ENCODE assay signal across 9 cellular contexts in genomic region chr11:123559418-123559817, GRCh38.
A peak's percentile ranks its signal among the peaks of the same experiment; 100 is the strongest.
DNase-seq lines count a peak whose midpoint lies in the region; ATAC-seq and TF ChIP-seq lines count a peak whose summit lies in the region.
"Had no signal": no experiment of that assay in that cellular context is flagged by ENCODE, and none has a peak within 500 bp of the region (broad histone marks: within the 10 kb centered on the region; RNA-seq: fewer than 3 reads in every experiment).

No MANE protein-coding gene starts in this region.

- peaks cover 61% of the 10 kb centered on the region for H3K4me1 Mint-ChIP-seq in HFFc6 (ENCODE audit: low read depth)
- peaks cover 14% of the 10 kb centered on the region for H3K4me1 Mint-ChIP-seq in chondrocyte (ENCODE audit: low read depth)
- peaks cover 8 to 16% (median 12%) of the 10 kb centered on the region in 4 donors for H3K4me1 Mint-ChIP-seq in naive thymus-derived CD8-positive, alpha-beta T cell

- H3K36me3 Mint-ChIP-seq in HFFc6 (ENCODE audit: low read depth) = 0 out of 2 replicates have a peak, but pooled peaks cover 4% of the 10 kb centered on the region
- H3K36me3 Mint-ChIP-seq in chondrocyte (ENCODE audit: low read depth) = no peaks in the 10 kb centered on the region
- no peaks in the 10 kb centered on the region for H3K36me3 Mint-ChIP-seq in naive thymus-derived CD8-positive, alpha-beta T cell

- H3K9me3 Mint-ChIP-seq in HFFc6 (no peaks in the 10 kb centered on the region), chondrocyte (ENCODE audit: low read depth) (no peaks in the 10 kb centered on the region)
- H3K9me3 Mint-ChIP-seq in naive thymus-derived CD8-positive, alpha-beta T cell = no peaks in the 10 kb centered on the region

- DNase-seq in A673 (ENCODE audit: low spot score) (peak; percentile 51), HFFc6 (peak; percentile 19), chondrocyte (ENCODE audit: low spot score) (no peak), RKO (ENCODE audit: low spot score) (no peak), 8988T (no peak), CD1c-positive myeloid dendritic cell (ENCODE audit: extremely low spot score) (no peak)
- DNase-seq in naive thymus-derived CD8-positive, alpha-beta T cell = no peak
- no peak for DNase-seq in stimulated activated CD4-positive, alpha-beta T cell treated with anti-CD3 and anti-CD28 coated beads, Interleukin-15, amount 100 ng/mL, for 24 hours
- DNase-seq: activated CD8-positive, alpha-beta memory T cell treated with anti-CD3 and anti-CD28 coated beads, Interleukin-2, amount 50 U/mL, for 4 hours had no signal

- no TSS peak for BruUV-seq in A673 (replicated peaks; lab: Mats Ljungman, UMichigan)

- H3K27ac ChIP-seq in A673 (ENCODE audit: low read depth, low read length, poor library complexity, severe bottlenecking) = no peak overlapping the region

- ATAC-seq in naive thymus-derived CD8-positive, alpha-beta T cell = peak in 1 of 2 donors; percentile 29

- peaks cover 19% of the 10 kb centered on the region for H3K4me1 ChIP-seq in A673 (ENCODE audit: insufficient read depth, low read length, poor library complexity, severe bottlenecking)

- H3K4me3 ChIP-seq in A673 (ENCODE audit: low read depth, low read length, poor library complexity, severe bottlenecking) = peak overlapping the region; percentile 39

- intact Hi-C loops in A673 (cut with micrococcal nuclease; ENCODE audit: unreplicated experiment) = no loop called here

- no peaks in the 10 kb centered on the region; the same call in 1 of the 2 replicates for H3K27me3 Mint-ChIP-seq in HFFc6 (ENCODE audit: insufficient read depth)
- H3K27me3 Mint-ChIP-seq in chondrocyte (ENCODE audit: low read depth) = peaks cover 9% of the 10 kb centered on the region
- peaks cover 0 to 16% (median 6%) of the 10 kb centered on the region in 5 donors for H3K27me3 Mint-ChIP-seq in naive thymus-derived CD8-positive, alpha-beta T cell

- H3K36me3 ChIP-seq in A673 (ENCODE audit: insufficient read depth, low read length, poor library complexity, severe bottlenecking) = no peaks in the 10 kb centered on the region

- TF ChIP-seq CTCF in A673 (conservative IDR thresholded peaks at IDR 0.05; ENCODE audit: low read depth, low read length) (peak; percentile 41; the same call in 1 of the 2 replicates), HFFc6 (IDR thresholded peaks at IDR 0.05) (peak; percentile 60), chondrocyte (IDR thresholded peaks at IDR 0.05) (peak; percentile 49)

- CTCF ChIA-PET in A673 (lab: Charles Lee) = no interaction called here

- peak overlapping the region; percentile 82 for H3K4me3 Mint-ChIP-seq in HFFc6
- peak overlapping the region; percentile 85 for H3K4me3 Mint-ChIP-seq in chondrocyte (ENCODE audit: unreplicated experiment)
- peak overlapping the region in 9 of 10 donors; percentile 69 to 97 (median 85) for H3K4me3 Mint-ChIP-seq in naive thymus-derived CD8-positive, alpha-beta T cell

- H3K27ac Mint-ChIP-seq in HFFc6 (peak overlapping the region; percentile 87), chondrocyte (ENCODE audit: unreplicated experiment) (peak overlapping the region; percentile 93)
- H3K27ac Mint-ChIP-seq in naive thymus-derived CD8-positive, alpha-beta T cell = peak overlapping the region in 1 of 10 donors; percentile 87

- no peaks in the 10 kb centered on the region for H3K9me3 ChIP-seq in A673 (ENCODE audit: low read depth, low read length, poor library complexity, severe bottlenecking)

- no peaks in the 10 kb centered on the region for H3K27me3 ChIP-seq in A673 (replicated peaks; ENCODE audit: insufficient read depth, low read depth, low read length, poor library complexity)

- POLR2A ChIA-PET in A673 (lab: Charles Lee; ENCODE audit: low non-redundant PET) = no interaction called here
- POLR2A ChIA-PET in naive thymus-derived CD8-positive, alpha-beta T cell (lab: Charles Lee) = no interaction called here

Comparison
In these comparisons a context has a peak if more than half of its experiments do, and no peak if none do; other contexts are left out.
1. DNase-seq: peak in A673 (single experiment) and HFFc6 (single experiment); none in chondrocyte (single experiment), naive thymus-derived CD8-positive, alpha-beta T cell (0 of 10), RKO (single experiment), 8988T (single experiment), CD1c-positive myeloid dendritic cell (single experiment) and stimulated activated CD4-positive, alpha-beta T cell treated with anti-CD3 and anti-CD28 coated beads, Interleukin-15, amount 100 ng/mL, for 24 hours (single experiment).
2. Peak in every context shown above with its lines, with median percentiles within 50 percentile points of each other: CTCF ChIP-seq and H3K4me3 Mint-ChIP-seq.